In the genomic region with DNA sequence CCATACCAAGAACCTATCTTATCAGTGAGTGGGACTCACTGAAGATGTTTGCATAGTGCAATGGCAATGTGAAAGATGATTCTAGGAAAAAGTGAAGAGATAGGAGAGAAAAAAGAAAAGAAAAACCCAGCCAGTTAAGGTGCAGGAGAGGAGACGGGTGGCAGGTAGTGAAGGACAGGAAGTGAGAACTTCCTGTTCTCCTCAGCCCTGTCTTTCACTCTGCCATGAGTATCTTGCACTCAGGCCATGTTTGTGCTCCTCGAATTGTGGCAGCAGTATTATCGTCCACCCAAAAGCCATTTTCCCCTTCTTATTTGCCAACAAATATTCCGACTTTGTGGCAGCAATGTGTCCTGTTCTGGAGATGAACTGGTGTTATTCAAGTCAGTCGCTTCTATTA, we compare ENCODE assay signal across 17 cellular contexts.
"Had no signal": no experiment of that assay in that cellular context is flagged by ENCODE, and none has a peak within 500 bp of the region (broad histone marks: within the 10 kb centered on the region; RNA-seq: fewer than 3 reads in every experiment).

No MANE protein-coding gene starts in this region.

- H3K27me3 ChIP-seq: ascending aorta, left lung, right atrium auricular region had no signal

- H3K4me3 Mint-ChIP-seq: activated naive CD4-positive, alpha-beta T cell treated with anti-CD3 and anti-CD28 coated beads for 36 hours; activated T-cell treated with anti-CD3 and anti-CD28 coated beads, Interleukin-2, amount 50 U/mL, for 4 hours; type B pancreatic cell had no signal

- DNase-seq: activated CD4-positive, alpha-beta T cell treated with anti-CD3 and anti-CD28 coated beads, Interleukin-2, amount 50 U/mL, for 1 hour; activated CD4-positive, CD25-positive, alpha-beta regulatory T cell treated with anti-CD3 and anti-CD28 coated beads, Interleukin-2, amount 50 U/mL, for 72 hours; activated CD8-positive, alpha-beta memory T cell treated with anti-CD3 and anti-CD28 coated beads, Interleukin-2, amount 50 U/mL, for 4 hours; activated naive CD4-positive, alpha-beta T cell treated with anti-CD3 and anti-CD28 coated beads for 36 hours; activated T-cell treated with anti-CD3 and anti-CD28 coated beads, Interleukin-2, amount 50 U/mL, for 4 hours; cortex of kidney; effector CD4-positive, alpha-beta T cell; head of caudate nucleus; left lung; midbrain; stomach had no signal

- FAIRE-seq: frontal cortex had no signal

- H3K27ac Mint-ChIP-seq: activated naive CD4-positive, alpha-beta T cell treated with anti-CD3 and anti-CD28 coated beads for 36 hours; type B pancreatic cell had no signal

- H3K9me3 ChIP-seq: ascending aorta, prostate gland had no signal

- H3K36me3 ChIP-seq: ascending aorta, left lung, prostate gland, right atrium auricular region, stomach had no signal

- H3K27me3 Mint-ChIP-seq: type B pancreatic cell had no signal

- ATAC-seq: activated T-cell treated with anti-CD3 and anti-CD28 coated beads, Interleukin-2, amount 50 U/mL, for 4 hours; left lung had no signal

- H3K9me3 Mint-ChIP-seq: type B pancreatic cell had no signal

- H3K4me1 ChIP-seq: ascending aorta, left lung, prostate gland, right atrium auricular region, stomach had no signal

- H3K27ac ChIP-seq: ascending aorta, left lung, prostate gland, right atrium auricular region, stomach, VCaP had no signal

- H3K4me3 ChIP-seq: ascending aorta, left lung, prostate gland, right atrium auricular region, stomach had no signal
